Comparison of ENCODE assay signal across 16 cellular contexts in genomic region chr10:121788115-121788514, GRCh38.
"Had no signal": no experiment of that assay in that cellular context is flagged by ENCODE, and none has a peak within 500 bp of the region (broad histone marks: within the 10 kb centered on the region; RNA-seq: fewer than 3 reads in every experiment).

No MANE protein-coding gene starts in this region.

- H3K4me3 ChIP-seq: left lung, thoracic aorta, upper lobe of right lung had no signal

- H3K4me1 ChIP-seq: left lung, upper lobe of right lung had no signal

- H3K9me3 ChIP-seq: left lung, thoracic aorta, upper lobe of right lung had no signal

- H3K36me3 ChIP-seq: thoracic aorta had no signal

- ATAC-seq: activated T-helper 17 cell treated with anti-CD3 and anti-CD28 coated beads, Interleukin-2, amount 50 U/mL, for 72 hours; stimulated activated naive B cell treated with anti-CD40 and anti-IgM and Interleukin-4, amounts not matched to agents 10 μg/mL and 1 μg/mL and 100 μg/mL, for 72 hours had no signal

- H3K27ac ChIP-seq: left lung, thoracic aorta, upper lobe of right lung had no signal

- DNase-seq: activated B cell treated with CpG ODN at 0.5 μM for 24 hours; activated CD4-positive, alpha-beta memory T cell treated with anti-CD3 and anti-CD28 coated beads, Interleukin-2, amount 10 ng/mL, durations not matched to agents 7 days and 5 days; activated CD4-positive, alpha-beta T cell treated with anti-CD3 and anti-CD28 coated beads for 48 hours; activated naive CD4-positive, alpha-beta T cell; activated naive CD8-positive, alpha-beta T cell treated with anti-CD3 and anti-CD28 coated beads for 36 hours; activated T-cell treated with anti-CD3 and anti-CD28 coated beads, Interleukin-2, amount 50 U/mL, for 1 hour; amniotic stem cell; caudate nucleus; left lung; midbrain; nephron progenitor cell; nucleus accumbens; stimulated activated naive B cell treated with anti-CD40 and anti-IgM and Interleukin-4, amounts not matched to agents 10 μg/mL and 1 μg/mL and 100 μg/mL, for 72 hours; upper lobe of right lung had no signal

- H3K27me3 ChIP-seq: left lung, upper lobe of right lung had no signal
